ENCODE assay signal across 1 cellular context in genomic region chr1:43946244-43947060, GRCh38.
A peak's percentile ranks its signal among the peaks of the same experiment; 100 is the strongest.
TF ChIP-seq lines count a peak whose summit lies in the region.

TSS of gene IPO13 (plus strand) at chr1:43946950. CDS start at chr1:43947601, 651 bp downstream.

TF ChIP-seq in HepG2, 621 proteins besides CTCF, POLR2A, EP300 and RAD21 (continued from another document and continues in another):
- TF ChIP-seq ARID4A (CRISPR knock-in tag; IDR thresholded peaks at IDR 0.05; ENCODE audit: borderline replicate concordance) (peak; percentile 98), STAG1 (CRISPR knock-in tag; IDR thresholded peaks at IDR 0.05) (peak; percentile 70), ZNF720 (CRISPR knock-in tag; IDR thresholded peaks at IDR 0.05) (no peak), ZBTB14 (CRISPR knock-in tag; IDR thresholded peaks at IDR 0.05) (0 out of 2 replicates have a peak, but pooled peaks have one; percentile 22), ZNF816 (CRISPR knock-in tag; IDR thresholded peaks at IDR 0.05; ENCODE audit: borderline replicate concordance) (peak; percentile 70; the same call in 1 of the 2 replicates), ZNF101 (CRISPR knock-in tag; IDR thresholded peaks at IDR 0.05; ENCODE audit: borderline replicate concordance, low read depth) (no peak), SNAPC5 (CRISPR knock-in tag; IDR thresholded peaks at IDR 0.05; ENCODE audit: borderline replicate concordance) (peak; percentile 53; the same call in 1 of the 2 replicates), AKAP8 (CRISPR knock-in tag; IDR thresholded peaks at IDR 0.05) (0 out of 2 replicates have a peak, but pooled peaks have one; percentile 69), CHCHD3 (CRISPR knock-in tag; IDR thresholded peaks at IDR 0.05) (peak; percentile 77), ZSCAN22 (CRISPR knock-in tag; IDR thresholded peaks at IDR 0.05) (peak; percentile 92), ZMAT3 (CRISPR knock-in tag; conservative IDR thresholded peaks at IDR 0.05) (peak; percentile 50; the same call in 1 of the 2 replicates), ZMYM2 (CRISPR knock-in tag; IDR thresholded peaks at IDR 0.05) (no peak), ZNF747 (CRISPR knock-in tag; IDR thresholded peaks at IDR 0.05; ENCODE audit: borderline replicate concordance) (peak; percentile 89), HMG20A (CRISPR knock-in tag; IDR thresholded peaks at IDR 0.05; ENCODE audit: borderline replicate concordance) (no peak), ZNF343 (CRISPR knock-in tag; IDR thresholded peaks at IDR 0.05) (peak; percentile 91), TRIM24 (CRISPR knock-in tag; IDR thresholded peaks at IDR 0.05) (no peak), ZNF260 (CRISPR knock-in tag; IDR thresholded peaks at IDR 0.05; ENCODE audit: borderline replicate concordance, low read depth) (no peak), ZNF766 (CRISPR knock-in tag; IDR thresholded peaks at IDR 0.05; ENCODE audit: borderline replicate concordance) (no peak; the same call in 1 of the 2 replicates), ZNF543 (CRISPR knock-in tag; IDR thresholded peaks at IDR 0.05) (peak; percentile 92), ZNF891 (CRISPR knock-in tag; IDR thresholded peaks at IDR 0.05) (0 out of 2 replicates have a peak, but pooled peaks have one; percentile 66), ZNF678 (CRISPR knock-in tag; IDR thresholded peaks at IDR 0.05) (no peak), MAF1 (CRISPR knock-in tag; IDR thresholded peaks at IDR 0.05; ENCODE audit: borderline replicate concordance) (peak; percentile 48), TAF15 (IDR thresholded peaks at IDR 0.05; ENCODE audit: low read depth, low read length, poor library complexity, severe bottlenecking) (no peak), BCLAF1 (IDR thresholded peaks at IDR 0.05) (no peak), HOXD1 (CRISPR knock-in tag; IDR thresholded peaks at IDR 0.05) (peak; percentile 49; the same call in 1 of the 2 replicates), TFDP2 (CRISPR knock-in tag; IDR thresholded peaks at IDR 0.05) (peak; percentile 89), HOXA5 (CRISPR knock-in tag; IDR thresholded peaks at IDR 0.05) (peak; percentile 73; the same call in 1 of the 2 replicates), FLYWCH1 (CRISPR knock-in tag; IDR thresholded peaks at IDR 0.05) (no peak), ZNF44 (CRISPR knock-in tag; IDR thresholded peaks at IDR 0.05) (peak; percentile 71; the same call in 1 of the 2 replicates), MXD3 (CRISPR knock-in tag; IDR thresholded peaks at IDR 0.05) (peak; percentile 95), KDM4B (CRISPR knock-in tag; IDR thresholded peaks at IDR 0.05) (0 out of 2 replicates have a peak, but pooled peaks have one; percentile 31), NFRKB (IDR thresholded peaks at IDR 0.05) (no peak), ZNF567 (CRISPR knock-in tag; IDR thresholded peaks at IDR 0.05; ENCODE audit: borderline replicate concordance) (peak; percentile 99), ZNF7 (CRISPR knock-in tag; IDR thresholded peaks at IDR 0.05) (no peak), ZNF768 (CRISPR knock-in tag; IDR thresholded peaks at IDR 0.05) (0 out of 2 replicates have a peak, but pooled peaks have one; percentile 43), MTA3 (CRISPR knock-in tag; IDR thresholded peaks at IDR 0.05) (no peak), ZNF430 (CRISPR knock-in tag; IDR thresholded peaks at IDR 0.05) (peak; percentile 98), FUBP1 (CRISPR knock-in tag; IDR thresholded peaks at IDR 0.05; ENCODE audit: borderline replicate concordance) (no peak), CBX2 (IDR thresholded peaks at IDR 0.05; ENCODE audit: low read depth, low read length) (no peak), CBX2 (CRISPR knock-in tag; IDR thresholded peaks at IDR 0.05; ENCODE audit: low read depth) (no peak), ZNF530 (CRISPR knock-in tag; IDR thresholded peaks at IDR 0.05; ENCODE audit: low read depth) (no peak), RXRA (CRISPR knock-in tag; IDR thresholded peaks at IDR 0.05) (peak; percentile 82), ZNF549 (CRISPR knock-in tag; IDR thresholded peaks at IDR 0.05) (no peak; the same call in 1 of the 2 replicates), ZNF598 (CRISPR knock-in tag; IDR thresholded peaks at IDR 0.05; ENCODE audit: borderline replicate concordance) (peak; percentile 78; the same call in 1 of the 2 replicates), ZFP91 (CRISPR knock-in tag; IDR thresholded peaks at IDR 0.05; ENCODE audit: borderline replicate concordance) (peak; percentile 96), KLF9 (CRISPR knock-in tag; IDR thresholded peaks at IDR 0.05; ENCODE audit: low read depth) (no peak), ZNF703 (CRISPR knock-in tag; IDR thresholded peaks at IDR 0.05; ENCODE audit: borderline replicate concordance) (peak; percentile 82; the same call in 1 of the 2 replicates), ZNF331 (CRISPR knock-in tag; IDR thresholded peaks at IDR 0.05) (peak; percentile 96), BRD4 (CRISPR knock-in tag; IDR thresholded peaks at IDR 0.05) (no peak), ZNF75D (CRISPR knock-in tag; IDR thresholded peaks at IDR 0.05; ENCODE audit: borderline replicate concordance) (no peak), SETDB1 (CRISPR knock-in tag; IDR thresholded peaks at IDR 0.05; ENCODE audit: borderline replicate concordance) (peak; percentile 83; the same call in 1 of the 2 replicates), GTF3A (CRISPR knock-in tag; conservative IDR thresholded peaks at IDR 0.05) (peak; percentile 99), CEBPG (CRISPR knock-in tag; IDR thresholded peaks at IDR 0.05) (no peak), ZBTB3 (CRISPR knock-in tag; IDR thresholded peaks at IDR 0.05; ENCODE audit: borderline replicate concordance, low read depth) (peak; percentile 67; the same call in 1 of the 2 replicates), KAT2B (IDR thresholded peaks at IDR 0.05; ENCODE audit: borderline replicate concordance, low read depth, low read length) (no peak), NR2C2 (CRISPR knock-in tag; IDR thresholded peaks at IDR 0.05; ENCODE audit: borderline replicate concordance) (peak; percentile 93), PRPF4 (IDR thresholded peaks at IDR 0.05; ENCODE audit: low read depth, low read length, poor library complexity, severe bottlenecking) (no peak)
